In the genomic region with DNA sequence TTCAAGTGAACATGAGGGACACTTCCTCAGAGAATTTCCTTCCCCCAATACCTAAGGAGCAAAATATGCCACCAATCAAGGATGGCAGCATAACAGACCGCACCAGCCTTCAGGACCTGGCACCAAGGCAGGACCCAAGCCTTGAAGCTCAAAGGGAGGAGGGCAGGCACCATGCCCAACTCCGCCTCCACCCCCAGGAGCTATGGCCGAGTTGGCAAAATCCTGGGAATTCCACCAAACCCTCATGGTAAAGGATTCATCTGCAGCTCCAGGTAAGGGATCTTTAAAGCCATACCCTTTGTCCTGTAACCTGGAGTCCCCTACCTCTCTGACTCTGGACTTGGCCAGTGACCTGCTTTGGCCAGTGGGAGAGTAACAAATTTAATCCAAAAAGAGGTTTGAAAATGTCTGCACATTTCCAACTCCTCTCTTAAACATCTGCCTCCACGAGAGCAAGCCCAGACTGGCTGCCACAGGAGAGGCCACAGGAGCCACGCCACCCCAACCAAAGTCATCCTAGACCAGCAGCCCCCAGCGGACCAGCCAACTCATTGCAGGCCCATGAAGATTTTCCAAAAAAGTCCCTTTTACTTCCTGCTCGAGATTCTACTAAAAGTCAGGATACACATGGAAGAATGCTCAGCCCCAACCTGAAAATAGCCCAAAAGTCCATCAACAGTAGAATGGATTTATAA, we compare ENCODE assay signal across 23 cellular contexts. TPM values are rescaled to one million over a fixed set of nuclear protein-coding genes. Genes with fewer than 3 reads are reported as not detected.
DNase-seq lines count a peak whose midpoint lies in the region; ATAC-seq, FAIRE-seq and TF ChIP-seq lines count a peak whose summit lies in the region.
"Had no signal": no experiment of that assay in that cellular context is flagged by ENCODE, and none has a peak within 500 bp of the region (broad histone marks: within the 10 kb centered on the region; RNA-seq: fewer than 3 reads in every experiment).

No MANE protein-coding gene starts in this region.

- TF ChIP-seq CTCF in HepG2 (CRISPR knock-in tag; IDR thresholded peaks at IDR 0.05): no peak
- TF ChIP-seq CTCF in type B pancreatic cell (conservative IDR thresholded peaks at IDR 0.05): no peak
- no peak for TF ChIP-seq CTCF in A673 (conservative IDR thresholded peaks at IDR 0.05; ENCODE audit: low read depth, low read length)

- H3K27me3 ChIP-seq in HepG2 (ENCODE audit: control insufficient read depth in 1 of 2, insufficient read depth in 2 of 2, low read length in 2 of 2) (no peaks in the 10 kb centered on the region), A673 (replicated peaks; ENCODE audit: insufficient read depth, low read depth, low read length, poor library complexity) (no peaks in the 10 kb centered on the region)
- H3K27me3 ChIP-seq: SJCRH30 had no signal

- H3K27ac Mint-ChIP-seq in activated CD4-positive, alpha-beta memory T cell treated with anti-CD3 and anti-CD28 coated beads, Interleukin-2, amount 10 ng/mL, durations not matched to agents 7 days and 5 days: peak overlapping the region; percentile 21
- H3K27ac Mint-ChIP-seq in activated CD4-positive, alpha-beta memory T cell treated with anti-CD3 and anti-CD28 coated beads for 36 hours: no peak overlapping the region
- peak overlapping the region; percentile 2 for H3K27ac Mint-ChIP-seq in activated T-helper 1 cell treated with anti-CD3 and anti-CD28 coated beads, Interleukin-12 subunit alpha, Interleukin-12 subunit beta, Interleukin-2, Interleukin-4 antibody, amounts not matched to agents 30 ng/mL and 10 ng/mL and 1 ng/mL, durations not matched to agents 14 hours and 24 hours and 36 hours
- no peak overlapping the region for H3K27ac Mint-ChIP-seq in type B pancreatic cell
- H3K27ac Mint-ChIP-seq: IgD-negative memory B cell had no signal

- in situ Hi-C loops in HepG2 (cut with HindIII; ENCODE audit: extremely low pct_ligation_motif_present, low pct_unique_long_range_greater_than_20kb): no loop called here

- ATAC-seq in HepG2: no peak
- ATAC-seq: Panc1 had no signal

- FAIRE-seq in HepG2 (lab: Jason Lieb, UNC): no peak
- FAIRE-seq: G401.6, GM12892, GM19239 had no signal

- no peak overlapping the region for H3K4me3 Mint-ChIP-seq in activated CD4-positive, alpha-beta memory T cell treated with anti-CD3 and anti-CD28 coated beads, Interleukin-2, amount 10 ng/mL, durations not matched to agents 7 days and 5 days
- H3K4me3 Mint-ChIP-seq in activated CD4-positive, alpha-beta memory T cell treated with anti-CD3 and anti-CD28 coated beads for 36 hours: no peak overlapping the region
- H3K4me3 Mint-ChIP-seq in activated T-helper 1 cell treated with anti-CD3 and anti-CD28 coated beads, Interleukin-12 subunit alpha, Interleukin-12 subunit beta, Interleukin-2, Interleukin-4 antibody, amounts not matched to agents 30 ng/mL and 10 ng/mL and 1 ng/mL, durations not matched to agents 14 hours and 24 hours and 36 hours: no peak overlapping the region
- no peak overlapping the region for H3K4me3 Mint-ChIP-seq in type B pancreatic cell
- H3K4me3 Mint-ChIP-seq: CD14-positive monocyte had no signal

- TF ChIP-seq RAD21 in HepG2 (CRISPR knock-in tag; IDR thresholded peaks at IDR 0.05): no peak

- H3K36me3 ChIP-seq in HepG2 (replicated peaks in 1 of 2; ENCODE audit: control insufficient read depth in 1 of 2, insufficient read depth in 2 of 2, low read length in 2 of 2) (peaks cover 1 to 30% of the 10 kb centered on the region in 2 experiments; a peak in 4 of 5 replicates), A673 (ENCODE audit: insufficient read depth, low read length, poor library complexity, severe bottlenecking) (peaks cover 10% of the 10 kb centered on the region)

- H4K20me1 ChIP-seq in HepG2 (ENCODE audit: insufficient read depth, low read length): no peaks in the 10 kb centered on the region

- H3K27ac ChIP-seq in HepG2 (ENCODE audit: extremely low read length, insufficient read depth, low read length) (peak overlapping the region; percentile 82), A673 (ENCODE audit: low read depth, low read length, poor library complexity, severe bottlenecking) (no peak overlapping the region)
- H3K27ac ChIP-seq: 22Rv1, SJCRH30 had no signal

- H3K4me1 ChIP-seq in HepG2 (ENCODE audit: insufficient read depth, low read length): peaks cover 52% of the 10 kb centered on the region
- no peaks in the 10 kb centered on the region for H3K4me1 ChIP-seq in A673 (ENCODE audit: insufficient read depth, low read length, poor library complexity, severe bottlenecking)

- TF ChIP-seq EP300 in HepG2 (IDR thresholded peaks at IDR 0.05; ENCODE audit: low read depth in 2 of 2, low read length in 2 of 2) (no peak), HepG2 (CRISPR knock-in tag; IDR thresholded peaks at IDR 0.05; ENCODE audit: borderline replicate concordance) (no peak)

- H3K4me1 Mint-ChIP-seq in activated CD4-positive, alpha-beta memory T cell treated with anti-CD3 and anti-CD28 coated beads, Interleukin-2, amount 10 ng/mL, durations not matched to agents 7 days and 5 days: peaks cover 38% of the 10 kb centered on the region
- H3K4me1 Mint-ChIP-seq in activated CD4-positive, alpha-beta memory T cell treated with anti-CD3 and anti-CD28 coated beads for 36 hours (ENCODE audit: low read depth): peaks cover 12% of the 10 kb centered on the region
- peaks cover 11% of the 10 kb centered on the region for H3K4me1 Mint-ChIP-seq in activated T-helper 1 cell treated with anti-CD3 and anti-CD28 coated beads, Interleukin-12 subunit alpha, Interleukin-12 subunit beta, Interleukin-2, Interleukin-4 antibody, amounts not matched to agents 30 ng/mL and 10 ng/mL and 1 ng/mL, durations not matched to agents 14 hours and 24 hours and 36 hours (ENCODE audit: low read depth)
- no peaks in the 10 kb centered on the region for H3K4me1 Mint-ChIP-seq in type B pancreatic cell (ENCODE audit: unreplicated experiment)
- H3K4me1 Mint-ChIP-seq: CD14-positive monocyte had no signal

- peaks cover 39% of the 10 kb centered on the region for H3K36me3 Mint-ChIP-seq in activated CD4-positive, alpha-beta memory T cell treated with anti-CD3 and anti-CD28 coated beads, Interleukin-2, amount 10 ng/mL, durations not matched to agents 7 days and 5 days (ENCODE audit: low read depth)
- peaks cover 21% of the 10 kb centered on the region for H3K36me3 Mint-ChIP-seq in activated CD4-positive, alpha-beta memory T cell treated with anti-CD3 and anti-CD28 coated beads for 36 hours
- H3K36me3 Mint-ChIP-seq in activated T-helper 1 cell treated with anti-CD3 and anti-CD28 coated beads, Interleukin-12 subunit alpha, Interleukin-12 subunit beta, Interleukin-2, Interleukin-4 antibody, amounts not matched to agents 30 ng/mL and 10 ng/mL and 1 ng/mL, durations not matched to agents 14 hours and 24 hours and 36 hours (ENCODE audit: low read depth): peaks cover 19% of the 10 kb centered on the region
- peaks cover 29% of the 10 kb centered on the region for H3K36me3 Mint-ChIP-seq in type B pancreatic cell

- 100% methylated on average over 4 of the region's 7 CpGs for WGBS in HepG2 (ENCODE audit: low lambda C conversion rate)

- POLR2A ChIA-PET in activated CD4-positive, alpha-beta memory T cell treated with anti-CD3 and anti-CD28 coated beads, Interleukin-2, amount 10 ng/mL, durations not matched to agents 7 days and 5 days (lab: Charles Lee): no interaction called here
- POLR2A ChIA-PET in activated CD4-positive, alpha-beta memory T cell treated with anti-CD3 and anti-CD28 coated beads for 36 hours (lab: Charles Lee): no interaction called here
- POLR2A ChIA-PET in HepG2 (lab: Yijun Ruan, JAX): interaction anchor here (2.6 kb wide), 1 partner anchor 17 kb away, joined by 15 read pairs; no protein-coding TSS in a partner anchor
- POLR2A ChIA-PET in A673 (lab: Charles Lee; ENCODE audit: low non-redundant PET): no interaction called here

- no peak for TF ChIP-seq POLR2A in HepG2 (IDR thresholded peaks at IDR 0.05; ENCODE audit: insufficient read depth in 1 of 2, low read depth in 2 of 2, low read length in 2 of 2)

- H3K4me2 ChIP-seq in HepG2 (ENCODE audit: low read depth, low read length): no peak overlapping the region

- H3K79me2 ChIP-seq in HepG2 (ENCODE audit: insufficient read depth, low read length): peaks cover 4% of the 10 kb centered on the region

- BruUV-seq in HepG2 (replicated peaks; lab: Mats Ljungman, UMichigan): no TSS peak
- BruUV-seq in A673 (replicated peaks; lab: Mats Ljungman, UMichigan): no TSS peak

- intact Hi-C loops in activated CD4-positive, alpha-beta memory T cell treated with anti-CD3 and anti-CD28 coated beads for 36 hours (cut with micrococcal nuclease): no loop called here
- intact Hi-C loops in activated T-helper 1 cell treated with anti-CD3 and anti-CD28 coated beads, Interleukin-12 subunit alpha, Interleukin-12 subunit beta, Interleukin-2, Interleukin-4 antibody, amounts not matched to agents 30 ng/mL and 10 ng/mL and 1 ng/mL, durations not matched to agents 14 hours and 24 hours and 36 hours (cut with micrococcal nuclease): no loop called here
- intact Hi-C loops in HepG2 (cut with micrococcal nuclease; ENCODE audit: unreplicated experiment): no loop called here
- intact Hi-C loops in A673 (cut with micrococcal nuclease; ENCODE audit: unreplicated experiment): no loop called here

- H2AFZ ChIP-seq in HepG2 (ENCODE audit: low read length): no peak overlapping the region

- H3K27me3 Mint-ChIP-seq in activated CD4-positive, alpha-beta memory T cell treated with anti-CD3 and anti-CD28 coated beads, Interleukin-2, amount 10 ng/mL, durations not matched to agents 7 days and 5 days: no peaks in the 10 kb centered on the region
- H3K27me3 Mint-ChIP-seq in activated CD4-positive, alpha-beta memory T cell treated with anti-CD3 and anti-CD28 coated beads for 36 hours: no peaks in the 10 kb centered on the region
- H3K27me3 Mint-ChIP-seq in activated T-helper 1 cell treated with anti-CD3 and anti-CD28 coated beads, Interleukin-12 subunit alpha, Interleukin-12 subunit beta, Interleukin-2, Interleukin-4 antibody, amounts not matched to agents 30 ng/mL and 10 ng/mL and 1 ng/mL, durations not matched to agents 14 hours and 24 hours and 36 hours (ENCODE audit: insufficient read depth): no peaks in the 10 kb centered on the region
- H3K27me3 Mint-ChIP-seq in type B pancreatic cell: no peaks in the 10 kb centered on the region

- no peak for DNase-seq in activated CD4-positive, alpha-beta memory T cell treated with anti-CD3 and anti-CD28 coated beads, Interleukin-2, amount 10 ng/mL, durations not matched to agents 7 days and 5 days
- no peak for DNase-seq in activated CD4-positive, alpha-beta memory T cell treated with anti-CD3 and anti-CD28 coated beads for 36 hours
- no peak for DNase-seq in activated T-helper 1 cell treated with anti-CD3 and anti-CD28 coated beads, Interleukin-12 subunit alpha, Interleukin-12 subunit beta, Interleukin-2, Interleukin-4 antibody, amounts not matched to agents 30 ng/mL and 10 ng/mL and 1 ng/mL, durations not matched to agents 14 hours and 24 hours and 36 hours (ENCODE audit: low spot score)
- no peak for DNase-seq in HepG2 (ENCODE audit: low spot score)
- peak; percentile 40 for DNase-seq in type B pancreatic cell (ENCODE audit: extremely low spot score, unreplicated experiment)
- DNase-seq in dedifferentiated amniotic fluid mesenchymal stem cell (ENCODE audit: extremely low spot score): no peak
- no peak for DNase-seq in middle frontal gyrus (ENCODE audit: extremely low spot score, low spot score)
- DNase-seq in A673 (ENCODE audit: low spot score): no peak
- DNase-seq: GOT3; MV-4-11; NCI-H1105 treated with DMSO at 0.1 percent for 48 hours; NCI-H2029 treated with DMSO at 0.1 percent for 48 hours; NCI-H226; NCI-H774; NK-92 treated with Interleukin-12 subunit alpha and Interleukin-12 subunit beta, amount 100 ng/mL, for 24 hours; SJCRH30 had no signal

- CTCF ChIA-PET in activated CD4-positive, alpha-beta memory T cell treated with anti-CD3 and anti-CD28 coated beads, Interleukin-2, amount 10 ng/mL, durations not matched to agents 7 days and 5 days (lab: Charles Lee): no interaction called here
- CTCF ChIA-PET in activated CD4-positive, alpha-beta memory T cell treated with anti-CD3 and anti-CD28 coated beads for 36 hours (lab: Charles Lee): no interaction called here
- CTCF ChIA-PET in HepG2 (lab: Yijun Ruan, JAX; ENCODE audit: low intra/inter-chr PET ratio, low total read pairs): no interaction called here
- CTCF ChIA-PET in A673 (lab: Charles Lee): no interaction called here

- peak overlapping the region; percentile 66; the same call in 1 of the 2 replicates for H3K9ac ChIP-seq in HepG2 (ENCODE audit: insufficient read depth, low read depth, low read length)

- H3K4me3 ChIP-seq in HepG2 (replicated peaks in 1 of 3; ENCODE audit: insufficient read depth in 1 of 3, low read depth in 2 of 3, low read length in 3 of 3) (no peak overlapping the region), A673 (ENCODE audit: low read depth, low read length, poor library complexity, severe bottlenecking) (no peak overlapping the region)
- H3K4me3 ChIP-seq: SJCRH30 had no signal

- no peaks in the 10 kb centered on the region for H3K9me3 Mint-ChIP-seq in activated CD4-positive, alpha-beta memory T cell treated with anti-CD3 and anti-CD28 coated beads, Interleukin-2, amount 10 ng/mL, durations not matched to agents 7 days and 5 days
- H3K9me3 Mint-ChIP-seq in activated CD4-positive, alpha-beta memory T cell treated with anti-CD3 and anti-CD28 coated beads for 36 hours: no peaks in the 10 kb centered on the region
- H3K9me3 Mint-ChIP-seq in activated T-helper 1 cell treated with anti-CD3 and anti-CD28 coated beads, Interleukin-12 subunit alpha, Interleukin-12 subunit beta, Interleukin-2, Interleukin-4 antibody, amounts not matched to agents 30 ng/mL and 10 ng/mL and 1 ng/mL, durations not matched to agents 14 hours and 24 hours and 36 hours: no peaks in the 10 kb centered on the region
- no peaks in the 10 kb centered on the region for H3K9me3 Mint-ChIP-seq in type B pancreatic cell
- H3K9me3 Mint-ChIP-seq: CD14-positive monocyte, IgD-negative memory B cell had no signal

- H3K9me3 ChIP-seq in HepG2 (ENCODE audit: low read length): no peaks in the 10 kb centered on the region
- H3K9me3 ChIP-seq in A673 (ENCODE audit: low read depth, low read length, poor library complexity, severe bottlenecking): no peaks in the 10 kb centered on the region
- H3K9me3 ChIP-seq: SJCRH30 had no signal

RNA-seq across cellular contexts. Expression of a gene that starts 41.9 kb away (rescaled TPM):
- total RNA-seq in activated CD4-positive, alpha-beta memory T cell treated with anti-CD3 and anti-CD28 coated beads, Interleukin-2, amount 10 ng/mL, durations not matched to agents 7 days and 5 days: 10 to 100 TPM; 18.1 to 19.1 TPM
- 10 to 100 TPM; 14.0 to 14.6 TPM for total RNA-seq in activated CD4-positive, alpha-beta memory T cell treated with anti-CD3 and anti-CD28 coated beads for 36 hours
- 18.3 and 18.6 TPM in 2 replicates for total RNA-seq in activated T-helper 1 cell treated with anti-CD3 and anti-CD28 coated beads, Interleukin-12 subunit alpha, Interleukin-12 subunit beta, Interleukin-2, Interleukin-4 antibody, amounts not matched to agents 30 ng/mL and 10 ng/mL and 1 ng/mL, durations not matched to agents 14 hours and 24 hours and 36 hours
- total RNA-seq in HepG2 (2016; rRNA removed; fragmentation: Illumina TruSeq; extraction: Trizol) (5.7 and 6.8 TPM in 2 replicates), type B pancreatic cell (ENCODE audit: low replicate concordance) (10.3 and 21.7 TPM in 2 replicates), A673 (2021) (27.6 and 29.7 TPM in 2 replicates)
- 14.2 and 15.4 TPM in 2 replicates for total RNA-seq in HepG2 (2016; cell fraction: cytosol; rRNA removed; fragmentation: Illumina TruSeq; extraction: Trizol; ENCODE audit: low read depth)
- total RNA-seq in HepG2 (2016; cell fraction: insoluble cytoplasmic fraction; rRNA removed; fragmentation: Illumina TruSeq; extraction: Trizol): 4.1 and 7.4 TPM in 2 replicates
- 8.5 and 9.7 TPM in 2 replicates for total RNA-seq in HepG2 (2016; cell fraction: membrane; rRNA removed; fragmentation: Illumina TruSeq; extraction: Trizol)
- 10.3 and 12.7 TPM in 2 replicates for total RNA-seq in HepG2 (2016; cell fraction: nucleus; rRNA removed; fragmentation: Illumina TruSeq; extraction: Trizol)
- polyA plus RNA-seq in HepG2 (2011; rRNA removed): 4.4 and 4.8 TPM in 2 replicates
- polyA plus RNA-seq in HepG2 (2011; cell fraction: cytosol; rRNA removed): 1.9 and 3.0 TPM in 2 replicates
- polyA plus RNA-seq in HepG2 (2011; cell fraction: nucleus; rRNA removed): 40.2 and 52.1 TPM in 2 replicates
- 4.8 and 5.9 TPM in 2 replicates for polyA plus RNA-seq in HepG2 (2012)
- 0.46 and 0.69 TPM in 2 replicates for polyA plus RNA-seq in HepG2 (2016; cell fraction: cytosol; fragmentation: Illumina TruSeq; extraction: Trizol; ENCODE audit: low read depth)
- 4.0 and 5.3 TPM in 2 replicates for polyA plus RNA-seq in HepG2 (2016; cell fraction: insoluble cytoplasmic fraction; fragmentation: Illumina TruSeq; extraction: Trizol; ENCODE audit: low read depth)
- polyA plus RNA-seq in HepG2 (2016; cell fraction: membrane; fragmentation: Illumina TruSeq; extraction: Trizol; ENCODE audit: low read depth): 1.4 and 1.6 TPM in 2 replicates
- polyA plus RNA-seq in HepG2 (2016; cell fraction: nucleus; fragmentation: Illumina TruSeq; extraction: Trizol; ENCODE audit: insufficient read depth, low read depth): 30.1 and 30.8 TPM in 2 replicates
- 13.1 TPM in 2 replicates for polyA minus RNA-seq in HepG2 (2011; rRNA and poly(A)+ RNA removed; ENCODE audit: low replicate concordance)
- 4.6 and 4.9 TPM in 2 replicates for polyA minus RNA-seq in HepG2 (2011; cell fraction: cytosol; rRNA and poly(A)+ RNA removed)
- polyA minus RNA-seq in HepG2 (2011; cell fraction: nucleus; rRNA and poly(A)+ RNA removed): 14.7 and 15.8 TPM in 2 replicates

Comparison
In these comparisons a context has a peak if more than half of its experiments do, and no peak if none do; other contexts are left out.
1. H3K27ac Mint-ChIP-seq: peak in activated CD4-positive, alpha-beta memory T cell treated with anti-CD3 and anti-CD28 coated beads, Interleukin-2, amount 10 ng/mL, durations not matched to agents 7 days and 5 days (single experiment) and activated T-helper 1 cell treated with anti-CD3 and anti-CD28 coated beads, Interleukin-12 subunit alpha, Interleukin-12 subunit beta, Interleukin-2, Interleukin-4 antibody, amounts not matched to agents 30 ng/mL and 10 ng/mL and 1 ng/mL, durations not matched to agents 14 hours and 24 hours and 36 hours (single experiment); none in activated CD4-positive, alpha-beta memory T cell treated with anti-CD3 and anti-CD28 coated beads for 36 hours (single experiment) and type B pancreatic cell (single experiment).